In the genomic region with DNA sequence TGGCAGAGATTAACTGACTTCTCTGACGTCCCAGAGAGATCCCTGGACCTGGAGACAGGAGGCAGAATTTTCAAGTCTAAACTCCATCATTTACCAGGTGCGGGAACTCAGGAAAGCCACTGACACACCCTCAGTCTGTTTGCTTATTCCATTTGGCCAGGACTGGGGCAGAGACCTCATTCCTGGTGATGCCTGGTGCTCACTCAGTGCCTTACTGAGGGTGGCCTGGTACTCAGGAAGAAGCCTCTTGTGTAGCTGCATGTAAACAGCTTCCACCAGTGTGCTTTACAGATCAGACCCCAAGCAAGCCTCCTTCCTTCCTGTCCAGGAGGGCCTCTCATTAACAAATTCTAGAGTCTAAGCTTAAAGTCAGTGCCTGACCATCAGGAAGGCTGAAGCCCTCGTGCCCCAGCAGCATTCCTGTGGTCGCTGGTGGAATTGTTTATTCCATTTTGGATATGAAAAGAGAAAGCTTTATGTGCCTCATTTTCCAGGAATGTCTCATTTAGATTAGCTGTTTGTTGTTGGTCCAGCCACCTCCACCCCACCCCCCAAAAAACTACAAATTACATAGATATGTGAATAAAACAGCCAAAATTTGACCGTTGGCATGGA, we compare ENCODE assay signal across 15 cellular contexts.
DNase-seq lines count a peak whose midpoint lies in the region; ATAC-seq lines count a peak whose summit lies in the region.
"Had no signal": no experiment of that assay in that cellular context is flagged by ENCODE, and none has a peak within 500 bp of the region (broad histone marks: within the 10 kb centered on the region; RNA-seq: fewer than 3 reads in every experiment).

No MANE protein-coding gene starts in this region.

- peak; percentile 6 for DNase-seq in NCI-H82 (lab: John Stamatoyannopoulos, UW)
- DNase-seq in NCI-H82 treated with DMSO at 0.1 percent for 48 hours (lab: John Stamatoyannopoulos, UW; ENCODE audit: unreplicated experiment), result no peak
- DNase-seq in amniotic epithelial cell (ENCODE audit: low read depth), result peak; percentile 97
- peak; percentile 75 for DNase-seq in islet precursor cell
- DNase-seq in NCI-H1092 (lab: John Stamatoyannopoulos, UW), result no peak
- DNase-seq in DMS53 treated with DMSO at 0.1 percent for 48 hours (lab: John Stamatoyannopoulos, UW; ENCODE audit: unreplicated experiment), result no peak
- no peak for DNase-seq in stimulated activated naive CD4-positive, alpha-beta T cell (lab: John Stamatoyannopoulos, UW)
- DNase-seq: activated CD4-positive, alpha-beta memory T cell treated with anti-CD3 and anti-CD28 coated beads, Interleukin-2, amount 10 ng/mL, durations not matched to agents 7 days and 5 days; activated naive CD4-positive, alpha-beta T cell treated with Interleukin-2 at 50 U/mL for 16 hours; colonic mucosa; gastrocnemius medialis; naive thymus-derived CD4-positive, alpha-beta T cell; NCI-H2107; right lobe of liver had no signal

- ATAC-seq in HG03378 (IDR thresholded peaks at IDR 0.05; ENCODE audit: unreplicated experiment), result no peak
- ATAC-seq: gastrocnemius medialis; naive thymus-derived CD4-positive, alpha-beta T cell; right lobe of liver had no signal

Comparison
In these comparisons a context has a peak if more than half of its experiments do, and no peak if none do; other contexts are left out.
1. DNase-seq: peak in NCI-H82 (single experiment), amniotic epithelial cell (single experiment) and islet precursor cell (single experiment); none in NCI-H82 treated with DMSO at 0.1 percent for 48 hours (single experiment), NCI-H1092 (single experiment), DMS53 treated with DMSO at 0.1 percent for 48 hours (single experiment) and stimulated activated naive CD4-positive, alpha-beta T cell (0 of 6).